Comparison of ENCODE assay signal across 2 cellular contexts in the genomic region with DNA sequence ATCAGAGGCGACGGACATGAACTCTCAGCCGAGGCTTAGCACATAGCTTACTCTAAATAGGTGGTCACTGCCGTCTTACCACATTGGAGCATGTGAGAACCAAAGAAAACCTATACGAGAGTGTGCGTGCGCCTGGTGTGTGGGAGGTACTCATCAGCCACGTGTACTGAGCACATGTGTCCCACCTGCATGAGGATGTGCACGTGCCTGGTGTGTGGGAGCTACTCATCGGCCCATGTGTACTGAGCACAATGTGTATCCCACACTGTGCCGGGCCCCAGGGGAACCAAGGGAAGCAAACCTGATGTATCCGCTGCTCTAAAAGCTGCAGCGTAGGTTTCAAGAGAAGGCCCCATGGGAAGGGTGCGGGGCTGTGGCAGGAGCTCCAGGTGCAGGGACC.
TF ChIP-seq lines count a peak whose summit lies in the region.

No MANE protein-coding gene starts in this region.

TF ChIP-seq in IMR-90, 13 proteins besides CTCF, POLR2A, EP300 and RAD21:
- no peak for TF ChIP-seq CHD1 (IDR thresholded peaks at IDR 0.05; ENCODE audit: low read depth, low read length)
- no peak for TF ChIP-seq RCOR1 (IDR thresholded peaks at IDR 0.05; ENCODE audit: insufficient replicate concordance, low read length)
- no peak for TF ChIP-seq FOS (IDR thresholded peaks at IDR 0.05; ENCODE audit: low read depth, low read length)
- no peak for TF ChIP-seq MXI1 (IDR thresholded peaks at IDR 0.05; ENCODE audit: borderline replicate concordance, low read depth, low read length)
- no peak for TF ChIP-seq CEBPB (IDR thresholded peaks at IDR 0.05; ENCODE audit: low read depth, low read length)
- TF ChIP-seq SMC3 (IDR thresholded peaks at IDR 0.05; ENCODE audit: low read depth, low read length): no peak
- TF ChIP-seq BHLHE40 (IDR thresholded peaks at IDR 0.05; ENCODE audit: low read depth, low read length): no peak
- no peak for TF ChIP-seq NFE2L2 (IDR thresholded peaks at IDR 0.05; ENCODE audit: low read depth, low read length)
- TF ChIP-seq, protein P1, sequence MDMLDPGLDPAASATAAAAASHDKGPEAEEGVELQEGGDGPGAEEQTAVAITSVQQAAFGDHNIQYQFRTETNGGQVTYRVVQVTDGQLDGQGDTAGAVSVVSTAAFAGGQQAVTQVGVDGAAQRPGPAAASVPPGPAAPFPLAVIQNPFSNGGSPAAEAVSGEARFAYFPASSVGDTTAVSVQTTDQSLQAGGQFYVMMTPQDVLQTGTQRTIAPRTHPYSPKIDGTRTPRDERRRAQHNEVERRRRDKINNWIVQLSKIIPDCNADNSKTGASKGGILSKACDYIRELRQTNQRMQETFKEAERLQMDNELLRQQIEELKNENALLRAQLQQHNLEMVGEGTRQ (IDR thresholded peaks at IDR 0.05; ENCODE audit: low read depth, low read length): no peak
- TF ChIP-seq RFX5 (IDR thresholded peaks at IDR 0.05; ENCODE audit: low read depth, low read length): no peak

TF ChIP-seq in H1, 55 proteins besides CTCF, POLR2A, EP300 and RAD21:
- no peak for TF ChIP-seq ZNF274 (IDR thresholded peaks at IDR 0.05; ENCODE audit: borderline replicate concordance, extremely low read depth, low read length)
- no peak for TF ChIP-seq YY1 (IDR thresholded peaks at IDR 0.05; ENCODE audit: low read depth, low read length)
- no peak for TF ChIP-seq SP4 (IDR thresholded peaks at IDR 0.05; ENCODE audit: low read length)
- no peak for TF ChIP-seq MAFK (IDR thresholded peaks at IDR 0.05; ENCODE audit: low read depth, low read length)
- no peak for TF ChIP-seq RNF2 (IDR thresholded peaks at IDR 0.05; ENCODE audit: borderline replicate concordance, low read depth, low read length, missing control alignments, poor library complexity, severe bottlenecking)
- TF ChIP-seq SUZ12 (IDR thresholded peaks at IDR 0.05; ENCODE audit: low read length): no peak
- TF ChIP-seq TCF12 (IDR thresholded peaks at IDR 0.05; ENCODE audit: low read depth, low read length): no peak
- no peak for TF ChIP-seq SP2 (IDR thresholded peaks at IDR 0.05; ENCODE audit: low read length)
- no peak for TF ChIP-seq JUN (IDR thresholded peaks at IDR 0.05; ENCODE audit: low read depth, low read length)
- TF ChIP-seq, protein P2, sequence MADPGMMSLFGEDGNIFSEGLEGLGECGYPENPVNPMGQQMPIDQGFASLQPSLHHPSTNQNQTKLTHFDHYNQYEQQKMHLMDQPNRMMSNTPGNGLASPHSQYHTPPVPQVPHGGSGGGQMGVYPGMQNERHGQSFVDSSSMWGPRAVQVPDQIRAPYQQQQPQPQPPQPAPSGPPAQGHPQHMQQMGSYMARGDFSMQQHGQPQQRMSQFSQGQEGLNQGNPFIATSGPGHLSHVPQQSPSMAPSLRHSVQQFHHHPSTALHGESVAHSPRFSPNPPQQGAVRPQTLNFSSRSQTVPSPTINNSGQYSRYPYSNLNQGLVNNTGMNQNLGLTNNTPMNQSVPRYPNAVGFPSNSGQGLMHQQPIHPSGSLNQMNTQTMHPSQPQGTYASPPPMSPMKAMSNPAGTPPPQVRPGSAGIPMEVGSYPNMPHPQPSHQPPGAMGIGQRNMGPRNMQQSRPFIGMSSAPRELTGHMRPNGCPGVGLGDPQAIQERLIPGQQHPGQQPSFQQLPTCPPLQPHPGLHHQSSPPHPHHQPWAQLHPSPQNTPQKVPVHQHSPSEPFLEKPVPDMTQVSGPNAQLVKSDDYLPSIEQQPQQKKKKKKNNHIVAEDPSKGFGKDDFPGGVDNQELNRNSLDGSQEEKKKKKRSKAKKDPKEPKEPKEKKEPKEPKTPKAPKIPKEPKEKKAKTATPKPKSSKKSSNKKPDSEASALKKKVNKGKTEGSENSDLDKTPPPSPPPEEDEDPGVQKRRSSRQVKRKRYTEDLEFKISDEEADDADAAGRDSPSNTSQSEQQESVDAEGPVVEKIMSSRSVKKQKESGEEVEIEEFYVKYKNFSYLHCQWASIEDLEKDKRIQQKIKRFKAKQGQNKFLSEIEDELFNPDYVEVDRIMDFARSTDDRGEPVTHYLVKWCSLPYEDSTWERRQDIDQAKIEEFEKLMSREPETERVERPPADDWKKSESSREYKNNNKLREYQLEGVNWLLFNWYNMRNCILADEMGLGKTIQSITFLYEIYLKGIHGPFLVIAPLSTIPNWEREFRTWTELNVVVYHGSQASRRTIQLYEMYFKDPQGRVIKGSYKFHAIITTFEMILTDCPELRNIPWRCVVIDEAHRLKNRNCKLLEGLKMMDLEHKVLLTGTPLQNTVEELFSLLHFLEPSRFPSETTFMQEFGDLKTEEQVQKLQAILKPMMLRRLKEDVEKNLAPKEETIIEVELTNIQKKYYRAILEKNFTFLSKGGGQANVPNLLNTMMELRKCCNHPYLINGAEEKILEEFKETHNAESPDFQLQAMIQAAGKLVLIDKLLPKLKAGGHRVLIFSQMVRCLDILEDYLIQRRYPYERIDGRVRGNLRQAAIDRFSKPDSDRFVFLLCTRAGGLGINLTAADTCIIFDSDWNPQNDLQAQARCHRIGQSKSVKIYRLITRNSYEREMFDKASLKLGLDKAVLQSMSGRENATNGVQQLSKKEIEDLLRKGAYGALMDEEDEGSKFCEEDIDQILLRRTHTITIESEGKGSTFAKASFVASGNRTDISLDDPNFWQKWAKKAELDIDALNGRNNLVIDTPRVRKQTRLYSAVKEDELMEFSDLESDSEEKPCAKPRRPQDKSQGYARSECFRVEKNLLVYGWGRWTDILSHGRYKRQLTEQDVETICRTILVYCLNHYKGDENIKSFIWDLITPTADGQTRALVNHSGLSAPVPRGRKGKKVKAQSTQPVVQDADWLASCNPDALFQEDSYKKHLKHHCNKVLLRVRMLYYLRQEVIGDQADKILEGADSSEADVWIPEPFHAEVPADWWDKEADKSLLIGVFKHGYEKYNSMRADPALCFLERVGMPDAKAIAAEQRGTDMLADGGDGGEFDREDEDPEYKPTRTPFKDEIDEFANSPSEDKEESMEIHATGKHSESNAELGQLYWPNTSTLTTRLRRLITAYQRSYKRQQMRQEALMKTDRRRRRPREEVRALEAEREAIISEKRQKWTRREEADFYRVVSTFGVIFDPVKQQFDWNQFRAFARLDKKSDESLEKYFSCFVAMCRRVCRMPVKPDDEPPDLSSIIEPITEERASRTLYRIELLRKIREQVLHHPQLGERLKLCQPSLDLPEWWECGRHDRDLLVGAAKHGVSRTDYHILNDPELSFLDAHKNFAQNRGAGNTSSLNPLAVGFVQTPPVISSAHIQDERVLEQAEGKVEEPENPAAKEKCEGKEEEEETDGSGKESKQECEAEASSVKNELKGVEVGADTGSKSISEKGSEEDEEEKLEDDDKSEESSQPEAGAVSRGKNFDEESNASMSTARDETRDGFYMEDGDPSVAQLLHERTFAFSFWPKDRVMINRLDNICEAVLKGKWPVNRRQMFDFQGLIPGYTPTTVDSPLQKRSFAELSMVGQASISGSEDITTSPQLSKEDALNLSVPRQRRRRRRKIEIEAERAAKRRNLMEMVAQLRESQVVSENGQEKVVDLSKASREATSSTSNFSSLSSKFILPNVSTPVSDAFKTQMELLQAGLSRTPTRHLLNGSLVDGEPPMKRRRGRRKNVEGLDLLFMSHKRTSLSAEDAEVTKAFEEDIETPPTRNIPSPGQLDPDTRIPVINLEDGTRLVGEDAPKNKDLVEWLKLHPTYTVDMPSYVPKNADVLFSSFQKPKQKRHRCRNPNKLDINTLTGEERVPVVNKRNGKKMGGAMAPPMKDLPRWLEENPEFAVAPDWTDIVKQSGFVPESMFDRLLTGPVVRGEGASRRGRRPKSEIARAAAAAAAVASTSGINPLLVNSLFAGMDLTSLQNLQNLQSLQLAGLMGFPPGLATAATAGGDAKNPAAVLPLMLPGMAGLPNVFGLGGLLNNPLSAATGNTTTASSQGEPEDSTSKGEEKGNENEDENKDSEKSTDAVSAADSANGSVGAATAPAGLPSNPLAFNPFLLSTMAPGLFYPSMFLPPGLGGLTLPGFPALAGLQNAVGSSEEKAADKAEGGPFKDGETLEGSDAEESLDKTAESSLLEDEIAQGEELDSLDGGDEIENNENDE (IDR thresholded peaks at IDR 0.05; ENCODE audit: insufficient replicate concordance, low read length): no peak
- TF ChIP-seq BCL11A (IDR thresholded peaks at IDR 0.05; ENCODE audit: low read depth in 2 of 2, low read length in 2 of 2): no peak
